In genomic region chr1:74689800-74690696, GRCh38 we compare ENCODE assay signal across 1 cellular context.
TF ChIP-seq lines count a peak whose summit lies in the region.

No MANE protein-coding gene starts in this region.

TF ChIP-seq in HepG2, 621 proteins besides CTCF, POLR2A, EP300 and RAD21 (continues in another document):
- TF ChIP-seq PAX8 (CRISPR knock-in tag; IDR thresholded peaks at IDR 0.05; ENCODE audit: borderline replicate concordance) (no peak), ZFP91 (CRISPR knock-in tag; IDR thresholded peaks at IDR 0.05; ENCODE audit: borderline replicate concordance) (no peak), REST (IDR thresholded peaks at IDR 0.05; ENCODE audit: borderline replicate concordance in 1 of 2, low read depth in 1 of 2, low read length in 2 of 2) (no peak), EED (CRISPR knock-in tag; IDR thresholded peaks at IDR 0.05) (no peak), U2AF1 (optimal IDR thresholded peaks at IDR 0.05; ENCODE audit: low read depth, low read length) (no peak), IRF9 (CRISPR knock-in tag; IDR thresholded peaks at IDR 0.05; ENCODE audit: borderline replicate concordance) (no peak), HOXA5 (CRISPR knock-in tag; IDR thresholded peaks at IDR 0.05) (no peak), DNMT1 (CRISPR knock-in tag; IDR thresholded peaks at IDR 0.05) (no peak), SAP130 (CRISPR knock-in tag; IDR thresholded peaks at IDR 0.05; ENCODE audit: low read depth) (peak; percentile 39; the same call in 1 of the 2 replicates), TRAFD1 (CRISPR knock-in tag; IDR thresholded peaks at IDR 0.05; ENCODE audit: borderline replicate concordance) (no peak), ZNF280B (CRISPR knock-in tag; IDR thresholded peaks at IDR 0.05; ENCODE audit: borderline replicate concordance) (no peak), ZNF30 (CRISPR knock-in tag; IDR thresholded peaks at IDR 0.05) (no peak), NRL (CRISPR knock-in tag; IDR thresholded peaks at IDR 0.05; ENCODE audit: borderline replicate concordance) (no peak), NR2F1 (CRISPR knock-in tag; IDR thresholded peaks at IDR 0.05) (no peak), ZNF503 (CRISPR knock-in tag; IDR thresholded peaks at IDR 0.05) (no peak), ZNF263 (CRISPR knock-in tag; IDR thresholded peaks at IDR 0.05) (no peak), GATAD2A (CRISPR knock-in tag; IDR thresholded peaks at IDR 0.05) (no peak), E2F5 (CRISPR knock-in tag; conservative IDR thresholded peaks at IDR 0.05) (no peak), CC2D1A (CRISPR knock-in tag; IDR thresholded peaks at IDR 0.05) (no peak), TP53 (CRISPR knock-in tag; conservative IDR thresholded peaks at IDR 0.05) (no peak), ZNF839 (CRISPR knock-in tag; IDR thresholded peaks at IDR 0.05; ENCODE audit: borderline replicate concordance) (no peak), RXRB (CRISPR knock-in tag; IDR thresholded peaks at IDR 0.05; ENCODE audit: borderline replicate concordance) (no peak), FOXC1 (CRISPR knock-in tag; IDR thresholded peaks at IDR 0.05; ENCODE audit: borderline replicate concordance) (no peak), ZBTB39 (CRISPR knock-in tag; IDR thresholded peaks at IDR 0.05) (no peak), ZNF275 (CRISPR knock-in tag; IDR thresholded peaks at IDR 0.05; ENCODE audit: borderline replicate concordance) (no peak), TEF (CRISPR knock-in tag; IDR thresholded peaks at IDR 0.05) (no peak), EEA1 (CRISPR knock-in tag; IDR thresholded peaks at IDR 0.05; ENCODE audit: borderline replicate concordance) (no peak), HNF4A (CRISPR knock-in tag; IDR thresholded peaks at IDR 0.05) (no peak), ZNF644 (CRISPR knock-in tag; IDR thresholded peaks at IDR 0.05; ENCODE audit: low read depth) (no peak), HMGA1 (CRISPR knock-in tag; conservative IDR thresholded peaks at IDR 0.05) (no peak), HBP1 (CRISPR knock-in tag; IDR thresholded peaks at IDR 0.05; ENCODE audit: low read depth) (no peak), ZMAT3 (CRISPR knock-in tag; conservative IDR thresholded peaks at IDR 0.05) (no peak), ZNF235 (CRISPR knock-in tag; IDR thresholded peaks at IDR 0.05; ENCODE audit: borderline replicate concordance) (no peak), DZIP1 (CRISPR knock-in tag; IDR thresholded peaks at IDR 0.05) (no peak), ZKSCAN8 (CRISPR knock-in tag; IDR thresholded peaks at IDR 0.05; ENCODE audit: borderline replicate concordance) (no peak)
